Comparison of ENCODE assay signal across 31 cellular contexts in genomic region chr10:33939892-33940291, GRCh38.
A peak's percentile ranks its signal among the peaks of the same experiment; 100 is the strongest.
DNase-seq lines count a peak whose midpoint lies in the region; ATAC-seq, FAIRE-seq and TF ChIP-seq lines count a peak whose summit lies in the region.
"Had no signal": no experiment of that assay in that cellular context is flagged by ENCODE, and none has a peak within 500 bp of the region (broad histone marks: within the 10 kb centered on the region; RNA-seq: fewer than 3 reads in every experiment).

No MANE protein-coding gene starts in this region.

- ATAC-seq in HCT116: peak; percentile 67
- ATAC-seq in HG02759 (IDR thresholded peaks at IDR 0.05; ENCODE audit: unreplicated experiment): no peak
- ATAC-seq: activated CD4-positive, alpha-beta T cell treated with anti-CD3 and anti-CD28 coated beads for 36 hours; activated CD8-positive, alpha-beta T cell treated with anti-CD3 and anti-CD28 coated beads for 36 hours; gastrocnemius medialis; left lobe of liver; right cardiac atrium had no signal

- H3K4me1 ChIP-seq in HCT116 (ENCODE audit: control insufficient read depth in 1 of 2, insufficient read depth in 2 of 2, low read length in 2 of 2): no peaks in the 10 kb centered on the region
- H3K4me1 ChIP-seq in mesendoderm (ENCODE audit: control insufficient read depth, low read depth, low read length): no peaks in the 10 kb centered on the region
- H3K4me1 ChIP-seq: adrenal gland, gastrocnemius medialis, testis had no signal

- no peak overlapping the region for H3K27ac ChIP-seq in HCT116 (ENCODE audit: low read depth, low read length)
- H3K27ac ChIP-seq in mesendoderm (ENCODE audit: low read depth, low read length): no peak overlapping the region
- H3K27ac ChIP-seq: adrenal gland, dorsolateral prefrontal cortex, gastrocnemius medialis, GM23248, testis had no signal

- no peak overlapping the region for H4K5ac ChIP-seq in mesendoderm (ENCODE audit: low read length)

- H3K36me3 ChIP-seq in HCT116 (ENCODE audit: control insufficient read depth in 1 of 2, insufficient read depth in 2 of 2, low read length in 2 of 2) (no peaks in the 10 kb centered on the region), bronchial epithelial cell (ENCODE audit: control insufficient read depth, insufficient read depth, low read length) (no peaks in the 10 kb centered on the region), mesendoderm (ENCODE audit: control insufficient read depth, insufficient read depth, low read length) (no peaks in the 10 kb centered on the region)
- H3K36me3 ChIP-seq: adrenal gland, gastrocnemius medialis had no signal

- H2BK120ac ChIP-seq in mesendoderm (ENCODE audit: low read depth, low read length): no peak overlapping the region

- CTCF ChIA-PET in HCT116 (lab: Charles Lee): no interaction called here

- H3K23ac ChIP-seq in mesendoderm (ENCODE audit: low read length): no peak overlapping the region

- H2BK15ac ChIP-seq in mesendoderm (replicated peaks; ENCODE audit: low read depth): no peak overlapping the region

- H3K9me2 ChIP-seq in HCT116 (ENCODE audit: insufficient read depth): no peaks in the 10 kb centered on the region

- H3K9ac ChIP-seq in HCT116 (ENCODE audit: low read length) (no peak overlapping the region), mesendoderm (ENCODE audit: low read length) (no peak overlapping the region)
- H3K9ac ChIP-seq: GM23248 had no signal

- no peaks in the 10 kb centered on the region for H3K79me1 ChIP-seq in mesendoderm (ENCODE audit: low read length)

- RAD21 ChIA-PET in HCT116 (lab: Charles Lee; ENCODE audit: low non-redundant PET in 1 of 2, low total read pairs in 2 of 2, uncharacterized antibody in 2 of 2, unreplicated experiment in 2 of 2): no interaction called here

- H3K79me2 ChIP-seq in HCT116 (ENCODE audit: insufficient read depth, low read length): no peaks in the 10 kb centered on the region
- H3K79me2 ChIP-seq in mesendoderm (ENCODE audit: control insufficient read depth, insufficient read depth, low read length): no peaks in the 10 kb centered on the region

- H3K27me3 ChIP-seq in HCT116 (ENCODE audit: insufficient read depth, low read length) (no peaks in the 10 kb centered on the region), bronchial epithelial cell (ENCODE audit: control insufficient read depth, insufficient read depth, low read length) (no peaks in the 10 kb centered on the region), mesendoderm (ENCODE audit: insufficient read depth, low read length, poor library complexity) (no peaks in the 10 kb centered on the region)
- H3K27me3 ChIP-seq: adrenal gland, gastrocnemius medialis, testis had no signal

- no peak for TF ChIP-seq RAD21 in HCT116 (IDR thresholded peaks at IDR 0.05; ENCODE audit: low read depth)

- H3K4me3 ChIP-seq in HCT116 (replicated peaks in 1 of 2; ENCODE audit: low read depth in 1 of 2, low read length in 2 of 2) (no peak overlapping the region), bronchial epithelial cell (ENCODE audit: low read depth, low read length) (no peak overlapping the region), mesendoderm (ENCODE audit: low read length) (no peak overlapping the region), lower leg skin (ENCODE audit: low read depth, poor library complexity, severe bottlenecking) (no peak overlapping the region)
- H3K4me3 ChIP-seq: adrenal gland, dorsolateral prefrontal cortex, gastrocnemius medialis, GM23248, testis had no signal

- H3K9me3 ChIP-seq in HCT116 (ENCODE audit: control insufficient read depth in 1 of 2, insufficient read depth in 1 of 2, low read depth in 1 of 2, low read length in 2 of 2): no peaks in the 10 kb centered on the region
- H3K9me3 ChIP-seq: adrenal gland, gastrocnemius medialis, testis had no signal

- POLR2A ChIA-PET in HCT116 (lab: Charles Lee): no interaction called here

- no peak for TF ChIP-seq POLR2A in HCT116 (IDR thresholded peaks at IDR 0.05; ENCODE audit: borderline replicate concordance, extremely low read depth, insufficient read depth, insufficient read length)
- no peak for TF ChIP-seq POLR2A in lower leg skin (IDR thresholded peaks at IDR 0.05)

- H2AK5ac ChIP-seq in mesendoderm (ENCODE audit: low read length): no peak overlapping the region

- DNase-seq in HCT116 (ENCODE audit: low read depth, low spot score) (no peak), NCI-H69 (lab: John Stamatoyannopoulos, UW) (peak; percentile 1), bronchial epithelial cell (ENCODE audit: low read depth) (peak; percentile 20), mesendoderm (peak; percentile 15), lower leg skin (ENCODE audit: low spot score in 2 of 2) (no peak), CD1c-positive myeloid dendritic cell (ENCODE audit: extremely low spot score) (no peak)
- no peak for DNase-seq in stimulated activated CD4-positive, alpha-beta T cell treated with anti-CD3 and anti-CD28 coated beads, Interleukin-1b, Interleukin-23, amount 100 ng/mL, for 48 hours
- DNase-seq: activated CD4-positive, alpha-beta T cell treated with anti-CD3 and anti-CD28 coated beads for 36 hours; activated CD8-positive, alpha-beta memory T cell treated with anti-CD3 and anti-CD28 coated beads, Interleukin-2, amount 50 U/mL, for 48 hours; activated CD8-positive, alpha-beta T cell treated with anti-CD3 and anti-CD28 coated beads for 36 hours; activated naive CD4-positive, alpha-beta T cell treated with anti-CD3 and anti-CD28 coated beads, Interleukin-2, amount 10 ng/mL, durations not matched to agents 7 days and 5 days; adrenal gland; C1 segment of cervical spinal cord; COR-L47; DMS79 treated with DMSO at 0.1 percent for 48 hours; dorsolateral prefrontal cortex; gastrocnemius medialis; GM23248; hippocampal formation; KG1; mesenchymal stem cell; MM.1S; NCI-H1105 treated with DMSO at 0.1 percent for 48 hours; NCI-H2081 treated with DMSO at 0.1 percent for 48 hours; posterior cingulate gyrus; right cardiac atrium; SHP77 treated with DMSO at 0.1 percent for 48 hours; stimulated activated CD4-positive, alpha-beta T cell treated with anti-CD3 and anti-CD28 coated beads, Interleukin-2, amount 100 ng/mL, for 24 hours; testis had no signal

- TF ChIP-seq CTCF in HCT116 (IDR thresholded peaks at IDR 0.05 in 2 of 3, conservative IDR thresholded peaks at IDR 0.05 in 1 of 3; ENCODE audit: borderline replicate concordance in 1 of 3, insufficient read depth in 1 of 3, low read depth in 2 of 3, low read length in 2 of 3) (no peak), bronchial epithelial cell (IDR thresholded peaks at IDR 0.05; ENCODE audit: insufficient read depth, low read length, severe bottlenecking) (no peak), lower leg skin (IDR thresholded peaks at IDR 0.05) (no peak)

- H3K4ac ChIP-seq in mesendoderm (ENCODE audit: low read depth, low read length): no peak overlapping the region

- no peak for FAIRE-seq in bronchial epithelial cell (lab: Jason Lieb, UNC)

- no TSS peak for BruUV-seq in HCT116 (replicated peaks; lab: Mats Ljungman, UMichigan)

- no peak overlapping the region for H3K4me2 ChIP-seq in HCT116 (ENCODE audit: low read length)
- no peak overlapping the region for H3K4me2 ChIP-seq in mesendoderm (ENCODE audit: low read length)

- no peak overlapping the region for H2AFZ ChIP-seq in HCT116 (ENCODE audit: low read depth, low read length, poor library complexity, severe bottlenecking)
- H2AFZ ChIP-seq: GM23248 had no signal

- H4K20me1 ChIP-seq in HCT116 (ENCODE audit: insufficient read depth): no peaks in the 10 kb centered on the region

- H2BK5ac ChIP-seq in mesendoderm (ENCODE audit: low read length): no peak overlapping the region

- H3K18ac ChIP-seq in mesendoderm (ENCODE audit: low read length): no peak overlapping the region

- intact Hi-C loops in HCT116 (cut with micrococcal nuclease): no loop called here
- intact Hi-C loops in lower leg skin (cut with DNase I; ENCODE audit: low total_unique reads): no loop called here

- no CpG with 5 or more reads among the region's 3 CpGs for WGBS in mesendoderm (ENCODE audit: extremely low coverage, insufficient coverage, low lambda C conversion rate)
- WGBS in lower leg skin, 2 donors: 58 to 59% methylated on average over 3 of the region's 3 CpGs

- no peak overlapping the region for H3K56ac ChIP-seq in mesendoderm (ENCODE audit: low read length)

- no peak overlapping the region for H4K8ac ChIP-seq in mesendoderm (ENCODE audit: low read depth, low read length)

TF ChIP-seq in HCT116, 20 proteins besides CTCF, POLR2A, EP300 and RAD21:
- no peak for TF ChIP-seq EZH2 (IDR thresholded peaks at IDR 0.05)
- no peak for TF ChIP-seq SIN3A (IDR thresholded peaks at IDR 0.05; ENCODE audit: low read depth)
- no peak for TF ChIP-seq REST (IDR thresholded peaks at IDR 0.05; ENCODE audit: low read depth)
- TF ChIP-seq ELF1 (IDR thresholded peaks at IDR 0.05; ENCODE audit: borderline replicate concordance, low read depth): no peak
- TF ChIP-seq CEBPB (IDR thresholded peaks at IDR 0.05; ENCODE audit: low read depth): no peak

Comparison
In these comparisons a context has a peak if more than half of its experiments do, and no peak if none do; other contexts are left out.
1. DNase-seq: peak in NCI-H69 (single experiment), bronchial epithelial cell (single experiment) and mesendoderm (single experiment); none in HCT116 (single experiment), lower leg skin (0 of 2), CD1c-positive myeloid dendritic cell (single experiment) and stimulated activated CD4-positive, alpha-beta T cell treated with anti-CD3 and anti-CD28 coated beads, Interleukin-1b, Interleukin-23, amount 100 ng/mL, for 48 hours (single experiment).